2 cellular contexts compared by ENCODE assay signal in the genomic region with DNA sequence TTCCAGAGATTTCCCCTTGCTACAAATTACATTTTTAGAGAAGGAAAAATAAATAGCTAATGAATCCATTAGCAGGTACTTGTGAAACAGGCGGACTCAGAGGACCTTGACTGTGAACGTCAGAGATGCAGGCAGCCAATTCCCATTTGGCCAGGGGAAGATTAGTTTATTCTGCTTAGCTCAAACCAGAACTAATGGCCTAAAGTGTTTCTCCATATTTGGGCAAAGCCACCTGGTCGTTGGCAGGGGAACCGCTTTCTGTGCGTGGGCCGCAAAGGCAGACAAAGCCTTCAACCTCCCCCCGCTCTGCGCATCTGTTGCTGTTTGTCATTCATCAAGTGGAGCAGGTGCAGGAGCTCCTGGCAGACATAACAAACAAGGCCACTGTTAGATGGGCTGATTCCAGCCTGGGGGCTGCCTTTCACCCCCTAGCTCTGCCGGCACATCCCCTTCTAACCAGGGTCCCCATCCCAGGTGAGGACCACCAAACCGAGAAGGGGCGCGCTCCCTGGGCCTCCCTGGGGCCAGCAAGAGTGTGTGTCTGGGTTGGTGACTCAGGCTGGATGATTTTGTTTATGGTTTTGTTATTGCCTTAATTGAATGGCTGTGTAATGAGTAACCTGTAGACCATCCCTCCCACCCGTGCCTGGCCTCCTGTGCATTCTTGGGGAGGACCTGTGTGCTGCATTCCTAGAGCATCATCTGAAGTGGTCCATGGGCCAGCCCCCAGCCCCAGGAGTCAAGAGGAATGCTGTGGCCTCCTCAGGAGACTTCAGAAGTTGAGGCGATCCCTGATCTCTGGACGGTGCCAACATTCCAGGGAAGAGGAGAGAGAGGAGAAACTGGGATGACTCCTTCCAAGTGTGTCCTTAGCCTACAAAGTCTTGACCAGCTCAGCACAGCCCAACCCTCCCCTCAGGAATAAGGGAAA.
TF ChIP-seq lines count a peak whose summit lies in the region.

No MANE protein-coding gene starts in this region.

TF ChIP-seq in HEK293, 187 proteins besides CTCF, POLR2A, EP300 and RAD21 (continues in another document):
- TF ChIP-seq GLIS1 (tag by site-specific recombination; IDR thresholded peaks at IDR 0.05), result peak; percentile 88
- 0 out of 2 replicates have a peak, but pooled peaks have one; percentile 47 for TF ChIP-seq ZNF24 (tag by site-specific recombination; IDR thresholded peaks at IDR 0.05)
- TF ChIP-seq ZNF157 (tag by site-specific recombination; IDR thresholded peaks at IDR 0.05), result no peak
- peak; percentile 81 for TF ChIP-seq ZNF366 (tag by site-specific recombination; conservative IDR thresholded peaks at IDR 0.05)
- peak; percentile 90 for TF ChIP-seq OSR2 (tag by site-specific recombination; IDR thresholded peaks at IDR 0.05)
- TF ChIP-seq, protein P1, sequence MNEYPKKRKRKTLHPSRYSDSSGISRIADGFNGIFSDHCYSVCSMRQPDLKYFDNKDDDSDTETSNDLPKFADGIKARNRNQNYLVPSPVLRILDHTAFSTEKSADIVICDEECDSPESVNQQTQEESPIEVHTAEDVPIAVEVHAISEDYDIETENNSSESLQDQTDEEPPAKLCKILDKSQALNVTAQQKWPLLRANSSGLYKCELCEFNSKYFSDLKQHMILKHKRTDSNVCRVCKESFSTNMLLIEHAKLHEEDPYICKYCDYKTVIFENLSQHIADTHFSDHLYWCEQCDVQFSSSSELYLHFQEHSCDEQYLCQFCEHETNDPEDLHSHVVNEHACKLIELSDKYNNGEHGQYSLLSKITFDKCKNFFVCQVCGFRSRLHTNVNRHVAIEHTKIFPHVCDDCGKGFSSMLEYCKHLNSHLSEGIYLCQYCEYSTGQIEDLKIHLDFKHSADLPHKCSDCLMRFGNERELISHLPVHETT (tag by site-specific recombination; IDR thresholded peaks at IDR 0.05), result peak; percentile 57
- no peak for TF ChIP-seq ZNF658 (tag by site-specific recombination; IDR thresholded peaks at IDR 0.05)
- peak; percentile 88 for TF ChIP-seq WT1 (tag by site-specific recombination; IDR thresholded peaks at IDR 0.05)
- peak; percentile 65 for TF ChIP-seq ZNF335 (tag by site-specific recombination; conservative IDR thresholded peaks at IDR 0.05)
- no peak for TF ChIP-seq ZNF274 (IDR thresholded peaks at IDR 0.05; ENCODE audit: low read length)
- no peak for TF ChIP-seq ZNF274 (tag by site-specific recombination; IDR thresholded peaks at IDR 0.05; ENCODE audit: borderline replicate concordance)
- 0 out of 2 replicates have a peak, but pooled peaks have one; percentile 10 for TF ChIP-seq ZNF341 (tag by site-specific recombination; IDR thresholded peaks at IDR 0.05; ENCODE audit: low read depth)
- peak; percentile 94 for TF ChIP-seq SP7 (tag by site-specific recombination; IDR thresholded peaks at IDR 0.05)
- TF ChIP-seq, protein P2, sequence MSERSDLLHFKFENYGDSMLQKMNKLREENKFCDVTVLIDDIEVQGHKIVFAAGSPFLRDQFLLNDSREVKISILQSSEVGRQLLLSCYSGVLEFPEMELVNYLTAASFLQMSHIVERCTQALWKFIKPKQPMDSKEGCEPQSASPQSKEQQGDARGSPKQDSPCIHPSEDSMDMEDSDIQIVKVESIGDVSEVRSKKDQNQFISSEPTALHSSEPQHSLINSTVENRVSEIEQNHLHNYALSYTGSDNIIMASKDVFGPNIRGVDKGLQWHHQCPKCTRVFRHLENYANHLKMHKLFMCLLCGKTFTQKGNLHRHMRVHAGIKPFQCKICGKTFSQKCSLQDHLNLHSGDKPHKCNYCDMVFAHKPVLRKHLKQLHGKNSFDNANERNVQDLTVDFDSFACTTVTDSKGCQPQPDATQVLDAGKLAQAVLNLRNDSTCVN (tag by site-specific recombination; optimal IDR thresholded peaks at IDR 0.05), result no peak
- no peak for TF ChIP-seq ZNF580 (tag by site-specific recombination; IDR thresholded peaks at IDR 0.05)
- TF ChIP-seq GLIS2 (tag by site-specific recombination; IDR thresholded peaks at IDR 0.05), result peak; percentile 57
- TF ChIP-seq, protein P3, sequence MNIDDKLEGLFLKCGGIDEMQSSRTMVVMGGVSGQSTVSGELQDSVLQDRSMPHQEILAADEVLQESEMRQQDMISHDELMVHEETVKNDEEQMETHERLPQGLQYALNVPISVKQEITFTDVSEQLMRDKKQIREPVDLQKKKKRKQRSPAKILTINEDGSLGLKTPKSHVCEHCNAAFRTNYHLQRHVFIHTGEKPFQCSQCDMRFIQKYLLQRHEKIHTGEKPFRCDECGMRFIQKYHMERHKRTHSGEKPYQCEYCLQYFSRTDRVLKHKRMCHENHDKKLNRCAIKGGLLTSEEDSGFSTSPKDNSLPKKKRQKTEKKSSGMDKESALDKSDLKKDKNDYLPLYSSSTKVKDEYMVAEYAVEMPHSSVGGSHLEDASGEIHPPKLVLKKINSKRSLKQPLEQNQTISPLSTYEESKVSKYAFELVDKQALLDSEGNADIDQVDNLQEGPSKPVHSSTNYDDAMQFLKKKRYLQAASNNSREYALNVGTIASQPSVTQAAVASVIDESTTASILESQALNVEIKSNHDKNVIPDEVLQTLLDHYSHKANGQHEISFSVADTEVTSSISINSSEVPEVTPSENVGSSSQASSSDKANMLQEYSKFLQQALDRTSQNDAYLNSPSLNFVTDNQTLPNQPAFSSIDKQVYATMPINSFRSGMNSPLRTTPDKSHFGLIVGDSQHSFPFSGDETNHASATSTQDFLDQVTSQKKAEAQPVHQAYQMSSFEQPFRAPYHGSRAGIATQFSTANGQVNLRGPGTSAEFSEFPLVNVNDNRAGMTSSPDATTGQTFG (tag by site-specific recombination; IDR thresholded peaks at IDR 0.05; ENCODE audit: borderline replicate concordance), result no peak
- TF ChIP-seq EGR2 (tag by site-specific recombination; IDR thresholded peaks at IDR 0.05; ENCODE audit: low read depth), result no peak
- TF ChIP-seq, protein P4, sequence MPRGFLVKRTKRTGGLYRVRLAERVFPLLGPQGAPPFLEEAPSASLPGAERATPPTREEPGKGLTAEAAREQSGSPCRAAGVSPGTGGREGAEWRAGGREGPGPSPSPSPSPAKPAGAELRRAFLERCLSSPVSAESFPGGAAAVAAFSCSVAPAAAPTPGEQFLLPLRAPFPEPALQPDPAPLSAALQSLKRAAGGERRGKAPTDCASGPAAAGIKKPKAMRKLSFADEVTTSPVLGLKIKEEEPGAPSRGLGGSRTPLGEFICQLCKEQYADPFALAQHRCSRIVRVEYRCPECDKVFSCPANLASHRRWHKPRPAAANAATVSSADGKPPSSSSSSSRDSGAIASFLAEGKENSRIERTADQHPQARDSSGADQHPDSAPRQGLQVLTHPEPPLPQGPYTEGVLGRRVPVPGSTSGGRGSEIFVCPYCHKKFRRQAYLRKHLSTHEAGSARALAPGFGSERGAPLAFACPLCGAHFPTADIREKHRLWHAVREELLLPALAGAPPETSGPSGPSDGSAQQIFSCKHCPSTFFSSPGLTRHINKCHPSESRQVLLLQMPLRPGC (tag by site-specific recombination; IDR thresholded peaks at IDR 0.05), result peak; percentile 81
- peak; percentile 15; the same call in 1 of the 2 replicates for TF ChIP-seq KLF8 (tag by site-specific recombination; IDR thresholded peaks at IDR 0.05)

TF ChIP-seq in K562, 482 proteins besides CTCF, POLR2A, EP300 and RAD21:
- TF ChIP-seq JUN (IDR thresholded peaks at IDR 0.05; ENCODE audit: borderline replicate concordance, low read depth, low read length) (no peak), JUN (CRISPR knock-in tag; IDR thresholded peaks at IDR 0.05; ENCODE audit: borderline replicate concordance) (0 out of 2 replicates have a peak, but pooled peaks have one; percentile 34), MAFG (tag; conservative IDR thresholded peaks at IDR 0.05) (no peak)
